In genomic region chr10:85642421-85643170, GRCh38 we compare ENCODE assay signal across 9 cellular contexts.
DNase-seq lines count a peak whose midpoint lies in the region; ATAC-seq and TF ChIP-seq lines count a peak whose summit lies in the region.
"Had no signal": no experiment of that assay in that cellular context is flagged by ENCODE, and none has a peak within 500 bp of the region (broad histone marks: within the 10 kb centered on the region; RNA-seq: fewer than 3 reads in every experiment).

No MANE protein-coding gene starts in this region.

- TF ChIP-seq POLR2A in Peyer's patch (IDR thresholded peaks at IDR 0.05), result no peak
- TF ChIP-seq POLR2A in tibial nerve (IDR thresholded peaks at IDR 0.05), result no peak

- DNase-seq in NCI-H1417 (lab: John Stamatoyannopoulos, UW) (peak in 2 of 3 experiments; percentile 4 to 52), NCI-H1417 treated with DMSO at 0.1 percent for 48 hours (lab: John Stamatoyannopoulos, UW) (no peak), Peyer's patch (peak in 1 of 3 donors; percentile 56), glomerular visceral epithelial cell (ENCODE audit: extremely low spot score) (peak; percentile 86), tibial nerve (ENCODE audit: low spot score in 2 of 2) (peak in 1 of 2 donors; percentile 73)
- DNase-seq in activated T-cell treated with anti-CD3 and anti-CD28 coated beads, Interleukin-2, amount 50 U/mL, for 72 hours, result no peak
- no peak for DNase-seq in stimulated activated naive CD4-positive, alpha-beta T cell treated with Interleukin-2 at 50 U/mL for 16 hours (lab: John Stamatoyannopoulos, UW)
- DNase-seq: activated T-cell treated with anti-CD3 and anti-CD28 coated beads, Interleukin-2, amount 50 U/mL, for 1 hour had no signal

- no peak overlapping the region for H3K27ac Mint-ChIP-seq in activated T-cell treated with anti-CD3 and anti-CD28 coated beads, Interleukin-2, amount 50 U/mL, for 72 hours

- H3K4me1 Mint-ChIP-seq in activated T-cell treated with anti-CD3 and anti-CD28 coated beads, Interleukin-2, amount 50 U/mL, for 72 hours (ENCODE audit: low read depth), result no peaks in the 10 kb centered on the region

- peak overlapping the region in 3 of 4 donors; percentile 23 to 75 (median 66) for H3K27ac ChIP-seq in Peyer's patch
- H3K27ac ChIP-seq in tibial nerve, result peak overlapping the region; percentile 7 to 83 (median 56)

- TF ChIP-seq EP300 in tibial nerve (IDR thresholded peaks at IDR 0.05), result peak in 1 of 2 donors; percentile 81

- H3K27me3 Mint-ChIP-seq in activated T-cell treated with anti-CD3 and anti-CD28 coated beads, Interleukin-2, amount 50 U/mL, for 72 hours (ENCODE audit: low read depth), result no peaks in the 10 kb centered on the region

- H3K9me3 Mint-ChIP-seq in activated T-cell treated with anti-CD3 and anti-CD28 coated beads, Interleukin-2, amount 50 U/mL, for 72 hours, result no peaks in the 10 kb centered on the region

- no peak overlapping the region for H3K4me3 Mint-ChIP-seq in activated T-cell treated with anti-CD3 and anti-CD28 coated beads, Interleukin-2, amount 50 U/mL, for 72 hours

- H3K27me3 ChIP-seq in Peyer's patch (no peaks in the 10 kb centered on the region), tibial nerve (no peaks in the 10 kb centered on the region)

- H3K4me3 ChIP-seq in Peyer's patch (no peak overlapping the region), tibial nerve (no peak overlapping the region)

- 25 to 27% methylated on average over 4 of the region's 4 CpGs for WGBS in tibial nerve, 2 donors

- H3K4me1 ChIP-seq in Peyer's patch, result peaks cover 0 to 15% (median 0%) of the 10 kb centered on the region in 4 donors
- peaks cover 0 to 47% (median 2%) of the 10 kb centered on the region in 4 donors for H3K4me1 ChIP-seq in tibial nerve

- no peaks in the 10 kb centered on the region for H3K36me3 ChIP-seq in Peyer's patch
- H3K36me3 ChIP-seq in tibial nerve, result no peaks in the 10 kb centered on the region

- no peaks in the 10 kb centered on the region for H3K36me3 Mint-ChIP-seq in activated T-cell treated with anti-CD3 and anti-CD28 coated beads, Interleukin-2, amount 50 U/mL, for 72 hours (ENCODE audit: insufficient read depth in 2 of 2)

- H3K9me3 ChIP-seq in Peyer's patch (no peaks in the 10 kb centered on the region), tibial nerve (no peaks in the 10 kb centered on the region)

- no peak for TF ChIP-seq CTCF in Peyer's patch (IDR thresholded peaks at IDR 0.05)
- no peak for TF ChIP-seq CTCF in tibial nerve (IDR thresholded peaks at IDR 0.05)

- ATAC-seq in activated T-cell treated with anti-CD3 and anti-CD28 coated beads, Interleukin-2, amount 50 U/mL, for 72 hours (replicated peaks in 1 of 2), result no peak
- no peak for ATAC-seq in GM21390 (IDR thresholded peaks at IDR 0.05; ENCODE audit: unreplicated experiment)

Comparison
In these comparisons a context has a peak if more than half of its experiments do, and no peak if none do; other contexts are left out.
1. DNase-seq: peak in NCI-H1417 (2 of 3) and glomerular visceral epithelial cell (single experiment); none in NCI-H1417 treated with DMSO at 0.1 percent for 48 hours (single experiment), activated T-cell treated with anti-CD3 and anti-CD28 coated beads, Interleukin-2, amount 50 U/mL, for 72 hours (0 of 2) and stimulated activated naive CD4-positive, alpha-beta T cell treated with Interleukin-2 at 50 U/mL for 16 hours (single experiment).